ENCODE assay signal across 8 cellular contexts in the genomic region with DNA sequence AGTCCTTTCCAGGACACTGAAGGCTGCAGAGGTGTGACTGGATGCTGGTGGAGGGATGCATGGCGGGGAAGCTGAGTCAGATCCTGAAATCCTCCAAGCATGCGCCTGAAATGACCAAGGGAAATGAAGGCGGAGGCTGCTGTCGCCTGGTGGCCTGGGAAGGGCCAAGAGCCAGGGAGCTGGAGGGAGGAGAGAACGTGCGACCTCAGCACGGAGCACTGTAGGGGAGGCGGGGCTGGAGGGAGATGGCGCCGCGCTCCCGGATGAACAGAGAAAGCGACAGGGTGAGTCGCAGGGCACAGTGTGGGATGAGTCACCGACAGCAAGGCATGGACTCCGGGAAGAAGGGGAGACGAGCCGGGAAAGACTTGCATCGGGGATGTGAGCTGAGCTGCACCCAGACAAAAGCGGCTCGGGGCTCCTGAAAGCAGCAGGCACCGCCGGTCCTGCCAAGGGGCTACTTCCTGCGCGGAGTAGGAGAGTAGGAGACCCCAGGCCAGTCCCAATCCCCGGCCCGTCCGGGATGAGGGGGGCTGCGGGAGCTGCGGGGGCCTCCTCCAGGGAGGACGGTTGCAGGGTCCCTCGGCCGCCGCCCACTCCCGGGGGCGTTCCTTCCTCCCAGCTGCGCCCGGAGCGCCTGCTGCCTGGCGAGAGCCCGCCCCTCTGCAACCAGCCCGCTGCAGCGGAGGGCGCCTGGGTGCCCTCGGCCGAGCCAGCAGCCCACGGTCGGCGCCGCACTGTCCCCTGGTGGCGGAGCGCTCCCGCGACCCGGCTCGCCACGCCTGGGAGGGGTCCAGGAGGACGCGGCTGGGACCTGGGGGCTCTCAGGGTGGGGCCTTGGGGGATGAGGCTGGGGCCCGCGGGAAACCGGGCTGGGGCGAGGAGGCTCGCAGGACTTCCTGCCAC. TPM values are rescaled to one million over a fixed set of nuclear protein-coding genes. Genes with fewer than 3 reads are reported as not detected.
DNase-seq lines count a peak whose midpoint lies in the region; FAIRE-seq and TF ChIP-seq lines count a peak whose summit lies in the region.

No MANE protein-coding gene starts in this region.

- CTCF ChIA-PET in endothelial cell of umbilical vein (lab: Charles Lee): interaction anchor here (0.6 to 7.6 kb wide), 28 partner anchors 8 to 250 kb away, joined by 3 to 331 read pairs (median 4); partner anchors contain the start of genes RIPK1, SERPINB1 and SERPINB6

- H3K9ac ChIP-seq in endothelial cell of umbilical vein (replicated peaks; ENCODE audit: extremely low read depth, insufficient read depth, low read length): peak overlapping the region; percentile 95

- H3K4me1 ChIP-seq in endothelial cell of umbilical vein (ENCODE audit: control insufficient read depth, extremely low read depth, insufficient read depth, low read length): peaks cover 15% of the 10 kb centered on the region

- peak overlapping the region; percentile 84 for H3K27ac ChIP-seq in endothelial cell of umbilical vein (ENCODE audit: insufficient read depth, low read depth, low read length)

- H4K20me1 ChIP-seq in endothelial cell of umbilical vein (replicated peaks; ENCODE audit: control insufficient read depth, extremely low read depth, insufficient read depth, low read length): no peaks in the 10 kb centered on the region

- dilution Hi-C loops in endothelial cell of umbilical vein (cut with MboI; ENCODE audit: extremely low pct_ligation_motif_present, low sequenced_read_pairs): no loop called here

- no peaks in the 10 kb centered on the region for H3K9me1 ChIP-seq in endothelial cell of umbilical vein (replicated peaks; ENCODE audit: control insufficient read depth, extremely low read depth, insufficient read depth, low read length)

- intact Hi-C loops in endothelial cell of umbilical vein (cut with micrococcal nuclease): loop anchor here (1.0 to 2.0 kb wide), 8 partner anchors 17 to 224 kb away; partner anchors contain the start of genes SERPINB6 and WRNIP1

- peak overlapping the region; percentile 32 for H2AFZ ChIP-seq in endothelial cell of umbilical vein (ENCODE audit: low read depth, low read length)

- peak overlapping the region; percentile 85 for H3K4me2 ChIP-seq in endothelial cell of umbilical vein (ENCODE audit: insufficient read depth, low read length)

- peak; percentile 84 for DNase-seq in COLO668 (lab: John Stamatoyannopoulos, UW; ENCODE audit: unreplicated experiment)
- DNase-seq in GM20000 (ENCODE audit: low spot score): peak; percentile 81
- peak; percentile 90 for DNase-seq in HT-29 (ENCODE audit: low spot score)
- peak; percentile 73 to 82 for DNase-seq in NOMO-1 (lab: John Stamatoyannopoulos, UW; ENCODE audit: unreplicated experiment in 2 of 2)
- DNase-seq in activated T-cell treated with anti-CD3 and anti-CD28 coated beads for 1 hour (ENCODE audit: low read depth): peak; percentile 64
- DNase-seq in endothelial cell of umbilical vein (ENCODE audit: low read depth, low spot score): peak; percentile 98
- DNase-seq in middle frontal gyrus (ENCODE audit: extremely low spot score, low spot score): peak; percentile 71
- peak; percentile 69 to 71 for DNase-seq in stimulated activated CD8-positive, alpha-beta memory T cell treated with anti-CD3 and anti-CD28 coated beads, Interleukin-2, amount 100 ng/mL, for 48 hours (ENCODE audit: low read depth in 2 of 2)

- TSS peak; percentile 65 for BruUV-seq in endothelial cell of umbilical vein (replicated peaks; lab: Mats Ljungman, UMichigan)

- TF ChIP-seq POLR2A in endothelial cell of umbilical vein (IDR thresholded peaks at IDR 0.05; ENCODE audit: low read depth, low read length): peak; percentile 93

- POLR2A ChIA-PET in endothelial cell of umbilical vein (lab: Charles Lee): interaction anchor here (0.6 to 2.0 kb wide), 5 partner anchors 8 to 110 kb away, joined by 3 to 10 read pairs (median 4); partner anchors contain the start of genes SERPINB6 and SERPINB9

- H3K36me3 ChIP-seq in endothelial cell of umbilical vein (ENCODE audit: control insufficient read depth in 2 of 2, extremely low read depth in 1 of 2, insufficient read depth in 2 of 2, low read length in 2 of 2): no peaks in the 10 kb centered on the region

- TF ChIP-seq CTCF in GM20000 (IDR thresholded peaks at IDR 0.05; ENCODE audit: extremely low read depth, missing control alignments) (peak; percentile 86), endothelial cell of umbilical vein (IDR thresholded peaks at IDR 0.05; ENCODE audit: extremely low read depth in 1 of 2, insufficient read depth in 1 of 2, low read depth in 1 of 2, low read length in 2 of 2) (peak; percentile 80 to 82)

- peak; percentile 94 for FAIRE-seq in endothelial cell of umbilical vein (lab: Jason Lieb, UNC)

- H3K79me2 ChIP-seq in endothelial cell of umbilical vein (ENCODE audit: control insufficient read depth, insufficient read depth, low read length): no peaks in the 10 kb centered on the region

- H3K9me3 ChIP-seq in endothelial cell of umbilical vein (replicated peaks; ENCODE audit: control insufficient read depth, insufficient read depth, low read length): no peaks in the 10 kb centered on the region

- H3K27me3 ChIP-seq in endothelial cell of umbilical vein (ENCODE audit: control insufficient read depth in 2 of 2, insufficient read depth in 2 of 2, low read length in 2 of 2): no peaks in the 10 kb centered on the region

- H3K4me3 ChIP-seq in endothelial cell of umbilical vein (replicated peaks in 1 of 3; ENCODE audit: insufficient read depth in 1 of 3, low read depth in 1 of 3, low read length in 3 of 3): peak overlapping the region; percentile 53 to 78 (median 68)

TF ChIP-seq in endothelial cell of umbilical vein, 7 proteins besides CTCF, POLR2A, EP300 and RAD21:
- TF ChIP-seq MAX (IDR thresholded peaks at IDR 0.05; ENCODE audit: insufficient read depth, insufficient read length): peak; percentile 58
- no peak for TF ChIP-seq EZH2 (IDR thresholded peaks at IDR 0.05; ENCODE audit: borderline replicate concordance, low read depth, low read length, severe bottlenecking)
- no peak for TF ChIP-seq MYC (IDR thresholded peaks at IDR 0.05; ENCODE audit: low read depth, low read length)
- TF ChIP-seq JUN (IDR thresholded peaks at IDR 0.05; ENCODE audit: borderline replicate concordance, insufficient read depth, insufficient read length, low read depth): peak; percentile 51
- no peak for TF ChIP-seq GATA2 (IDR thresholded peaks at IDR 0.05; ENCODE audit: insufficient read depth, insufficient read length, low read depth, low read length)
- TF ChIP-seq POLR2AphosphoS5 (IDR thresholded peaks at IDR 0.05; ENCODE audit: insufficient read depth, low read depth, low read length): peak; percentile 93
- TF ChIP-seq FOS (IDR thresholded peaks at IDR 0.05; ENCODE audit: borderline replicate concordance, insufficient read depth, low read length): peak; percentile 80

RNA-seq across cellular contexts. Expression of gene NQO2, which starts 11.0 kb away (rescaled TPM):
- 24.4 and 28.5 TPM in 2 replicates for total RNA-seq in HT-29 (2014; rRNA removed; shearing (Covaris generic))
- 27.6 and 31.6 TPM in 2 replicates for total RNA-seq in endothelial cell of umbilical vein
- 44.1 and 48.0 TPM in 2 replicates for polyA plus RNA-seq in endothelial cell of umbilical vein
- polyA plus RNA-seq in endothelial cell of umbilical vein (2011; cell fraction: cytosol; rRNA removed): 52.6 and 52.8 TPM in 2 replicates
- polyA plus RNA-seq in endothelial cell of umbilical vein (2011; cell fraction: nucleus; rRNA removed): 25.0 and 26.4 TPM in 2 replicates
- polyA plus RNA-seq in endothelial cell of umbilical vein (2012): 24.0 and 25.0 TPM in 2 replicates
- polyA minus RNA-seq in endothelial cell of umbilical vein: 34.7 and 35.6 TPM in 2 replicates
- 57.5 TPM for polyA minus RNA-seq in endothelial cell of umbilical vein (2011; cell fraction: cytosol; rRNA and poly(A)+ RNA removed)
- polyA minus RNA-seq in endothelial cell of umbilical vein (2011; cell fraction: nucleus; rRNA and poly(A)+ RNA removed): 4.3 and 5.4 TPM in 2 replicates

RNA-seq across cellular contexts. Expression of gene SERPINB6, which starts 17.3 kb away (rescaled TPM):
- total RNA-seq in HT-29 (2014; rRNA removed; shearing (Covaris generic)): 68.0 and 74.6 TPM in 2 replicates
- 145 and 155 TPM in 2 replicates for total RNA-seq in endothelial cell of umbilical vein
- 148 and 151 TPM in 2 replicates for polyA plus RNA-seq in endothelial cell of umbilical vein
- 127 and 135 TPM in 2 replicates for polyA plus RNA-seq in endothelial cell of umbilical vein (2011; cell fraction: cytosol; rRNA removed)
- polyA plus RNA-seq in endothelial cell of umbilical vein (2011; cell fraction: nucleus; rRNA removed): 173 and 181 TPM in 2 replicates
- 129 and 136 TPM in 2 replicates for polyA plus RNA-seq in endothelial cell of umbilical vein (2012)
- polyA minus RNA-seq in endothelial cell of umbilical vein: 120 and 126 TPM in 2 replicates
- polyA minus RNA-seq in endothelial cell of umbilical vein (2011; cell fraction: cytosol; rRNA and poly(A)+ RNA removed): 95.6 TPM
- 60.0 and 72.9 TPM in 2 replicates for polyA minus RNA-seq in endothelial cell of umbilical vein (2011; cell fraction: nucleus; rRNA and poly(A)+ RNA removed)

Comparison
In these comparisons a context has a peak if more than half of its experiments do, and no peak if none do; other contexts are left out.
1. Peak in every context shown above with its lines: DNase-seq, H3K4me3 ChIP-seq and H3K27ac ChIP-seq.